1 cellular context compared by ENCODE assay signal in genomic region chr15:75029378-75030022, GRCh38.
TF ChIP-seq lines count a peak whose summit lies in the region.

No MANE protein-coding gene starts in this region.

TF ChIP-seq in HCT116, 20 proteins besides CTCF, POLR2A, EP300 and RAD21 (continued from another document):
- TF ChIP-seq ATF3 (IDR thresholded peaks at IDR 0.05): no peak
